25 cellular contexts compared by ENCODE assay signal in genomic region chr9:76803083-76803482, GRCh38. TPM values are rescaled to one million over a fixed set of nuclear protein-coding genes. Genes with fewer than 3 reads are reported as not detected.
"Had no signal": no experiment of that assay in that cellular context is flagged by ENCODE, and none has a peak within 500 bp of the region (broad histone marks: within the 10 kb centered on the region; RNA-seq: fewer than 3 reads in every experiment).

No MANE protein-coding gene starts in this region.

- H3K27me3 ChIP-seq: right lobe of liver, thyroid gland, upper lobe of left lung, vagina had no signal

- H3K9me3 ChIP-seq: heart right ventricle, psoas muscle, right lobe of liver, suprapubic skin, thyroid gland, upper lobe of left lung, vagina had no signal

- H3K4me1 Mint-ChIP-seq: naive thymus-derived CD4-positive, alpha-beta T cell; stimulated activated effector memory CD8-positive, alpha-beta T cell treated with anti-CD3 and anti-CD28 coated beads, Interleukin-12 subunit alpha, Interleukin-12 subunit beta, amount 100 ng/mL, for 72 hours had no signal

- H3K4me3 Mint-ChIP-seq: naive thymus-derived CD4-positive, alpha-beta T cell; nephron progenitor cell; stimulated activated effector memory CD8-positive, alpha-beta T cell treated with anti-CD3 and anti-CD28 coated beads, Interleukin-12 subunit alpha, Interleukin-12 subunit beta, amount 100 ng/mL, for 72 hours had no signal

- H3K27ac ChIP-seq: dorsolateral prefrontal cortex, heart right ventricle, parathyroid adenoma, psoas muscle, right lobe of liver, suprapubic skin, thyroid gland, upper lobe of left lung, vagina had no signal

- H3K4me3 ChIP-seq: dorsolateral prefrontal cortex, heart right ventricle, lung, psoas muscle, right lobe of liver, suprapubic skin, thyroid gland, upper lobe of left lung, vagina had no signal

- H3K27ac Mint-ChIP-seq: naive thymus-derived CD4-positive, alpha-beta T cell; stimulated activated effector memory CD8-positive, alpha-beta T cell treated with anti-CD3 and anti-CD28 coated beads, Interleukin-12 subunit alpha, Interleukin-12 subunit beta, amount 100 ng/mL, for 72 hours had no signal

- H3K9ac ChIP-seq: parathyroid adenoma had no signal

- H3K9me3 Mint-ChIP-seq: nephron progenitor cell; stimulated activated effector memory CD8-positive, alpha-beta T cell treated with anti-CD3 and anti-CD28 coated beads, Interleukin-12 subunit alpha, Interleukin-12 subunit beta, amount 100 ng/mL, for 72 hours had no signal

- DNase-seq: cortex of kidney; dorsolateral prefrontal cortex; effector CD8-positive, alpha-beta T cell; heart right ventricle; left colon; left ventricle myocardium superior; mesenchymal stem cell; naive thymus-derived CD4-positive, alpha-beta T cell; nephron progenitor cell; psoas muscle; retina; right lobe of liver; stimulated activated CD4-positive, alpha-beta T cell treated with anti-CD3 and anti-CD28 coated beads, Interleukin-4, amount 100 ng/mL, for 1 hour; stimulated activated CD8-positive, alpha-beta memory T cell treated with anti-CD3 and anti-CD28 coated beads, Interleukin-4, amount 100 ng/mL, for 48 hours; stimulated activated naive CD8-positive, alpha-beta T cell treated with anti-CD3 and anti-CD28 coated beads, Interleukin-15, Interleukin-2, amounts not matched to agents 100 U/mL and 50 U/mL, for 24 hours; thyroid gland; upper lobe of left lung had no signal

- H3K36me3 ChIP-seq: heart right ventricle, right lobe of liver, suprapubic skin, thyroid gland, upper lobe of left lung, vagina had no signal

- H3K36me3 Mint-ChIP-seq: naive thymus-derived CD4-positive, alpha-beta T cell; stimulated activated effector memory CD8-positive, alpha-beta T cell treated with anti-CD3 and anti-CD28 coated beads, Interleukin-12 subunit alpha, Interleukin-12 subunit beta, amount 100 ng/mL, for 72 hours had no signal

- ATAC-seq: esophagus mucosa; heart right ventricle; left colon; left ventricle myocardium superior; naive thymus-derived CD4-positive, alpha-beta T cell; psoas muscle; right lobe of liver; stimulated activated effector memory CD8-positive, alpha-beta T cell treated with anti-CD3 and anti-CD28 coated beads, Interleukin-12 subunit alpha, Interleukin-12 subunit beta, amount 100 ng/mL, for 72 hours; stimulated activated naive CD8-positive, alpha-beta T cell treated with anti-CD3 and anti-CD28 coated beads, Interleukin-15, Interleukin-2, amounts not matched to agents 100 U/mL and 50 U/mL, for 24 hours had no signal

- H3K4me1 ChIP-seq: heart right ventricle, parathyroid adenoma, psoas muscle, right lobe of liver, suprapubic skin, thyroid gland, upper lobe of left lung, vagina had no signal

- H3K79me2 ChIP-seq: parathyroid adenoma had no signal

RNA-seq across cellular contexts. Expression of gene PCA3, which starts 38.8 kb away (rescaled TPM):
- total RNA-seq: esophagus mucosa; fibroblast of lung; heart right ventricle; kidney epithelial cell; left colon; left ventricle myocardium superior; naive thymus-derived CD4-positive, alpha-beta T cell; psoas muscle; thyroid gland; vagina had no signal
- polyA plus RNA-seq: fibroblast of lung; naive thymus-derived CD4-positive, alpha-beta T cell had no signal
